Comparison of ENCODE assay signal across 9 cellular contexts in genomic region chr6:139996253-139996834, GRCh38.
DNase-seq lines count a peak whose midpoint lies in the region; ATAC-seq, FAIRE-seq and TF ChIP-seq lines count a peak whose summit lies in the region.
"Had no signal": no experiment of that assay in that cellular context is flagged by ENCODE, and none has a peak within 500 bp of the region (broad histone marks: within the 10 kb centered on the region; RNA-seq: fewer than 3 reads in every experiment).

No MANE protein-coding gene starts in this region.

- H3K27me3 ChIP-seq in bronchial epithelial cell (ENCODE audit: control insufficient read depth, insufficient read depth, low read length), result no peaks in the 10 kb centered on the region

- no peaks in the 10 kb centered on the region for H3K36me3 ChIP-seq in bronchial epithelial cell (ENCODE audit: control insufficient read depth, insufficient read depth, low read length)

- H3K27ac ChIP-seq in RWPE1, result no peak overlapping the region

- DNase-seq in GM12865 (ENCODE audit: low read depth) (peak; percentile 54), HT1080 (ENCODE audit: low read depth) (peak; percentile 31), bronchial epithelial cell (ENCODE audit: low read depth) (peak; percentile 25), NOMO-1 (lab: John Stamatoyannopoulos, UW; ENCODE audit: unreplicated experiment in 2 of 2) (no peak), RWPE1 (ENCODE audit: low spot score) (no peak), DMS114 treated with DMSO at 0.1 percent for 48 hours (lab: John Stamatoyannopoulos, UW; ENCODE audit: unreplicated experiment) (no peak), Kasumi-1 (lab: John Stamatoyannopoulos, UW) (no peak)

- no peak for TF ChIP-seq CTCF in GM12865 (IDR thresholded peaks at IDR 0.05; ENCODE audit: insufficient read depth, low read depth, low read length, missing control alignments)
- peak; percentile 27 for TF ChIP-seq CTCF in bronchial epithelial cell (IDR thresholded peaks at IDR 0.05; ENCODE audit: insufficient read depth, low read length, severe bottlenecking)
- no peak for TF ChIP-seq CTCF in RWPE1 (conservative IDR thresholded peaks at IDR 0.05; ENCODE audit: low read depth)

- CTCF ChIA-PET in RWPE1 (lab: Yijun Ruan, JAX), result no interaction called here

- FAIRE-seq in bronchial epithelial cell (lab: Jason Lieb, UNC), result no peak
- FAIRE-seq: colon had no signal

- H3K4me3 ChIP-seq in GM12865 (ENCODE audit: low read depth, low read length) (no peak overlapping the region), bronchial epithelial cell (ENCODE audit: low read depth, low read length) (no peak overlapping the region)

- POLR2A ChIA-PET in RWPE1 (lab: Yijun Ruan, JAX; ENCODE audit: low non-redundant PET), result no interaction called here

- peak; percentile 71 for ATAC-seq in GM21423 (IDR thresholded peaks at IDR 0.05; ENCODE audit: unreplicated experiment)

Comparison
In these comparisons a context has a peak if more than half of its experiments do, and no peak if none do; other contexts are left out.
1. DNase-seq: peak in GM12865 (single experiment), HT1080 (single experiment) and bronchial epithelial cell (single experiment); none in NOMO-1 (0 of 2), RWPE1 (single experiment), DMS114 treated with DMSO at 0.1 percent for 48 hours (single experiment) and Kasumi-1 (0 of 2).